17 cellular contexts compared by ENCODE assay signal in the genomic region with DNA sequence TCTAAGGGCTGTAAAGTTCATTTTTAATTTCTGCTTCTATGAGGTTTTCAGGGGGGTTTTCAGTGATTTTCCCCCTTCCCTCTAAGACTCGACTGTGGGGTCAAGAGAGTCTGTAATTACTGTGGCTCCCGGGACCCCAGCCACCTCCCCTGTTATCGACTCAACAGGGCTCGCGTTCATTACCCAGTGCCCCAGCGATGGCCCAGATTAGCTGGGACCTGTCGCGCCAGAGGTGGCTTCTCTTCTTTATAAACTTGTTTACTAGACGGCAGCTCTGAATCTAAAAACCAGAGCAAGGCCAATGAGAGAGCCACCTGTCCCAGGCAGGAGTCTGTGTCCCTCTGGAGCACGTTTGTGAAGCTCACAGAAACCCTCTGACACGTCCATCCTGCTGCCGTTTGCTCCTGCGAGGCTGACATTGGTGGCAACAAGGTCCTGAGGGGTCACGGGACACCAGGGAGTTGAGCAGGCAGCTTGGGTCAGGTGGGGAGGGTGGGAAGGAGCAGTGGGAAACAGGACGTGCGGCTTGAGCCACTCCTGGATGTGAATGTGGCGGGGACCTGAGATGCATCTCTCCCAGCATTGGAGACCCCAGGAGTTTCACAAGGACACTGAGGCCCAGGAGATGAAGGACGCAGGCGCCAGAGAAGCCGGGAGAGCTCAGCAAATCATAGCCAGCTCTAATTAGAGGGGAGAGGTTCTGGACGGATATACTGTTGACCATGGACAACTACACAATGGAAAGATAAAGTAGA.
DNase-seq lines count a peak whose midpoint lies in the region; ATAC-seq and TF ChIP-seq lines count a peak whose summit lies in the region.
"Had no signal": no experiment of that assay in that cellular context is flagged by ENCODE, and none has a peak within 500 bp of the region (broad histone marks: within the 10 kb centered on the region; RNA-seq: fewer than 3 reads in every experiment).

No MANE protein-coding gene starts in this region.

- H3K9ac ChIP-seq in rectal smooth muscle tissue (ENCODE audit: low read length) = no peak overlapping the region

- no peaks in the 10 kb centered on the region for H3K9me3 ChIP-seq in esophagus muscularis mucosa
- H3K9me3 ChIP-seq: A549 had no signal

- WGBS in esophagus muscularis mucosa = 91% methylated on average over 19 of the region's 21 CpGs

- H3K4me3 ChIP-seq in esophagus muscularis mucosa = no peak overlapping the region
- H3K4me3 ChIP-seq in rectal smooth muscle tissue (ENCODE audit: low read length) = no peak overlapping the region
- H3K4me3 ChIP-seq: A549, K562 had no signal

- intact Hi-C loops in Right ventricle myocardium superior (cut with DNase I) (no loop called here), left cardiac atrium (cut with DNase I) (no loop called here), esophagus muscularis mucosa (cut with DNase I) (no loop called here)

- H3K36me3 ChIP-seq in esophagus muscularis mucosa (peaks cover 11 to 45% (median 27%) of the 10 kb centered on the region in 4 donors), rectal smooth muscle tissue (ENCODE audit: control insufficient read depth, insufficient read depth, low read length) (peaks cover 6% of the 10 kb centered on the region)

- TF ChIP-seq EP300 in esophagus muscularis mucosa (IDR thresholded peaks at IDR 0.05) = no peak

- peak overlapping the region; percentile 20 to 76 (median 55) for H3K27ac ChIP-seq in esophagus muscularis mucosa (replicated peaks in 1 of 4)
- peak overlapping the region; percentile 12 for H3K27ac ChIP-seq in rectal smooth muscle tissue (ENCODE audit: low read depth, low read length)
- H3K27ac ChIP-seq: A549 had no signal

- DNase-seq in Right ventricle myocardium superior (peak; percentile 25), left cardiac atrium (no peak), esophagus muscularis mucosa (ENCODE audit: extremely low spot score) (no peak), NAMALWA (ENCODE audit: low spot score) (no peak), NCI-H1436 (lab: John Stamatoyannopoulos, UW) (no peak)
- DNase-seq in activated CD4-positive, alpha-beta T cell treated with anti-CD3 and anti-CD28 coated beads for 48 hours = no peak
- DNase-seq: Calu3; CD4-positive, alpha-beta memory T cell; GF-D8; H7; NCI-H1105; NCI-H1694 treated with DMSO at 0.1 percent for 48 hours; NCI-H748 treated with DMSO at 0.1 percent for 48 hours; SHP77 treated with DMSO at 0.1 percent for 48 hours had no signal

- TF ChIP-seq CTCF in esophagus muscularis mucosa (IDR thresholded peaks at IDR 0.05) = no peak

- H3K27me3 ChIP-seq in esophagus muscularis mucosa = no peaks in the 10 kb centered on the region
- H3K27me3 ChIP-seq in rectal smooth muscle tissue (ENCODE audit: control insufficient read depth, insufficient read depth, low read length) = no peaks in the 10 kb centered on the region

- ATAC-seq in Right ventricle myocardium superior (ENCODE audit: poor library complexity) (no peak), left cardiac atrium (no peak)
- ATAC-seq: A549, K562 had no signal

- no peak for TF ChIP-seq POLR2A in esophagus muscularis mucosa (IDR thresholded peaks at IDR 0.05; ENCODE audit: low read depth)

- peaks cover 2 to 24% (median 18%) of the 10 kb centered on the region in 4 donors for H3K4me1 ChIP-seq in esophagus muscularis mucosa
- H3K4me1 ChIP-seq in rectal smooth muscle tissue (ENCODE audit: control insufficient read depth, insufficient read depth, low read length) = no peaks in the 10 kb centered on the region
- H3K4me1 ChIP-seq: A549 had no signal
